In genomic region chrX:38376747-38377146, GRCh38 we compare ENCODE assay signal across 24 cellular contexts.
"Had no signal": no experiment of that assay in that cellular context is flagged by ENCODE, and none has a peak within 500 bp of the region (broad histone marks: within the 10 kb centered on the region; RNA-seq: fewer than 3 reads in every experiment).

No MANE protein-coding gene starts in this region.

- DNase-seq: Kasumi-1, MG63, NCI-H1048, NCI-H1092 treated with DMSO at 0.1 percent for 48 hours, NCI-H1417 treated with DMSO at 0.1 percent for 48 hours, NCI-H1436 treated with DMSO at 0.1 percent for 48 hours, NCI-H1694 treated with DMSO at 0.1 percent for 48 hours, NCI-H187 treated with DMSO at 0.1 percent for 48 hours, NCI-H2029, NCI-H2081, NCI-H2171 treated with DMSO at 0.1 percent for 48 hours, NCI-H2227 treated with DMSO at 0.1 percent for 48 hours, NCI-H345, NCI-H510A treated with DMSO at 0.1 percent for 48 hours, NCI-H524 treated with DMSO at 0.1 percent for 48 hours, NCI-H526 treated with DMSO at 0.1 percent for 48 hours, NCI-H774, PC-9, Right ventricle myocardium superior, SHP77 treated with DMSO at 0.1 percent for 48 hours, SK-N-SH, SW 1271, T-helper 1 cell, T-helper 2 cell had no signal
